In genomic region chr6:75221107-75221506, GRCh38 we compare ENCODE assay signal across 2 cellular contexts.
A peak's percentile ranks its signal among the peaks of the same experiment; 100 is the strongest.
TF ChIP-seq lines count a peak whose summit lies in the region.

No MANE protein-coding gene starts in this region.

TF ChIP-seq in HCT116, 20 proteins besides CTCF, POLR2A, EP300 and RAD21 (continued from another document):
- TF ChIP-seq REST (IDR thresholded peaks at IDR 0.05; ENCODE audit: low read depth) (0 out of 2 replicates have a peak, but pooled peaks have one; percentile 5), FOSL1 (IDR thresholded peaks at IDR 0.05; ENCODE audit: low read depth) (no peak), SP1 (IDR thresholded peaks at IDR 0.05; ENCODE audit: low read depth) (no peak), EZH2 (IDR thresholded peaks at IDR 0.05) (no peak)

TF ChIP-seq in HEK293, 187 proteins besides CTCF, POLR2A, EP300 and RAD21 (continued from another document):
- TF ChIP-seq ZNF280D (tag by site-specific recombination; IDR thresholded peaks at IDR 0.05) = no peak
